Comparison of ENCODE assay signal across 1 cellular context in genomic region chr2:206572725-206573124, GRCh38.
TF ChIP-seq lines count a peak whose summit lies in the region.

No MANE protein-coding gene starts in this region.

TF ChIP-seq in IMR-90, 13 proteins besides CTCF, POLR2A, EP300 and RAD21 (continued from another document):
- TF ChIP-seq FOS (IDR thresholded peaks at IDR 0.05; ENCODE audit: low read depth, low read length) (no peak), NFE2L2 (IDR thresholded peaks at IDR 0.05; ENCODE audit: low read depth, low read length) (no peak), RFX5 (IDR thresholded peaks at IDR 0.05; ENCODE audit: low read depth, low read length) (no peak), MAFK (IDR thresholded peaks at IDR 0.05; ENCODE audit: low read depth, low read length) (no peak), ELK1 (IDR thresholded peaks at IDR 0.05; ENCODE audit: borderline replicate concordance, low read depth, low read length) (no peak), SMC3 (IDR thresholded peaks at IDR 0.05; ENCODE audit: low read depth, low read length) (no peak), MAZ (IDR thresholded peaks at IDR 0.05; ENCODE audit: borderline replicate concordance, low read depth, low read length) (no peak)
